ENCODE assay signal across 11 cellular contexts in the genomic region with DNA sequence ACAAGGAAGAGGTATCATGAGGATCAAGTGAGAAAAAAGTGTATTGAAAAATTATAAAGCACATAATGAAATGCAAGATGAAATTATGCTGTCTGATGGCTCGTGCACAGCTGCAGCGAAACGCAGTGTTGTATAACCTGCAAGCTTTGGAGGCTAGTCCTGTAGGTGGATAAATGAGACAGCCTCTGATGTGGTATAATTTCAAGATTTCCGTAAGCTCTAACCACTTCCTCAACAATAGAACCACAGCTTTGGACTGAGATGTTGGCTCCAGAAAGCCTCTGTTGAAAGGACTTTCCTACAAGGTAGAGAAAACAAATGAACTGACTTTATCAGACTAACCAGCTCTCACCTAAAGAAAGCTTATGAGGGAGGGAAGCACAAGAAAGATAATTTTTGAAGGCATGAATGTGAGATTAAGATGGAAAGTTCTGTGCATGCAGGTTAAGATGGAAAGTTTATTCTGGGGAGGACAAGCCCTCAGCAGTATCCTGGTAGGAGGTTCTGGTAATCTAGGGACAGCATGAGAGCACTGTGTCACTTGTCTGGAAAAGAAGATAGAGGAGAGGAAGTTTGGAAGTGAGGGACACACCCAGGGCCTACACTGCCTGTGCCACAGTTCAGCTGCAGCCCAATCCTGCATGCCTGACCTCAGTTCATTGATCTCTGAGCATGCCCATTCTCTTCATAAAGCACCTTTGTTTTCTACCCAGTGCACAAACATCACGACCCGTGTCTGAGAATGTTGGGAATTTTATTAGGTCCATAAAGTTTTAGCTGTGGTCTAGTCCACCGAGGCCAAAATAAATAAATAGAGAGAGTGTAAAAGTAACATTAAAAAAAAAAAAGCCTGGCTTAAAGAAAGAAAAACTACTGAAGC.
A peak's percentile ranks its signal among the peaks of the same experiment; 100 is the strongest.
DNase-seq lines count a peak whose midpoint lies in the region; ATAC-seq and TF ChIP-seq lines count a peak whose summit lies in the region.
"Had no signal": no experiment of that assay in that cellular context is flagged by ENCODE, and none has a peak within 500 bp of the region (broad histone marks: within the 10 kb centered on the region; RNA-seq: fewer than 3 reads in every experiment).

No MANE protein-coding gene starts in this region.

- no peaks in the 10 kb centered on the region for H3K9me3 ChIP-seq in H9 (ENCODE audit: control insufficient read depth, low read depth, low read length)
- H3K9me3 ChIP-seq: vagina had no signal

- H3K4me2 ChIP-seq in H9 (ENCODE audit: insufficient read depth, insufficient read length, low read length) = no peak overlapping the region

- peak; percentile 78 for ATAC-seq in HG03442 (IDR thresholded peaks at IDR 0.05; ENCODE audit: unreplicated experiment)

- no peak overlapping the region for H4K5ac ChIP-seq in H9 (ENCODE audit: insufficient read length, low read depth, low read length)

- H3K4me1 Mint-ChIP-seq in osteocyte (ENCODE audit: unreplicated experiment) (peaks cover 25% of the 10 kb centered on the region), H9 (no peaks in the 10 kb centered on the region; a peak in 1 of 4 replicates)
- H3K4me1 Mint-ChIP-seq: activated B cell treated with CpG ODN at 0.5 μM for 24 hours had no signal

- H2BK5ac ChIP-seq in H9 (ENCODE audit: insufficient read length, low read length) = no peak overlapping the region

- H3K27me3 Mint-ChIP-seq in osteocyte (ENCODE audit: unreplicated experiment) (peaks cover 5% of the 10 kb centered on the region), H9 (ENCODE audit: low read depth) (no peaks in the 10 kb centered on the region)

- peaks cover 16% of the 10 kb centered on the region for H3K9me3 Mint-ChIP-seq in osteocyte (ENCODE audit: unreplicated experiment)
- peaks cover 5% of the 10 kb centered on the region in 2 experiments; a peak in 3 of 5 replicates for H3K9me3 Mint-ChIP-seq in H9

- no peaks in the 10 kb centered on the region for H3K4me1 ChIP-seq in H9 (ENCODE audit: insufficient read depth, low read length)
- H3K4me1 ChIP-seq: vagina had no signal

- no peaks in the 10 kb centered on the region for H3K27me3 ChIP-seq in H9 (ENCODE audit: insufficient read depth, low read length)
- H3K27me3 ChIP-seq: vagina had no signal

- WGBS in H9 (ENCODE audit: extremely low coverage, insufficient read length, low lambda C conversion rate) = no CpG with 5 or more reads among the region's 7 CpGs

- H2BK120ac ChIP-seq in H9 (ENCODE audit: low read depth, low read length, poor library complexity, severe bottlenecking) = no peak overlapping the region

- no peak overlapping the region for H3K56ac ChIP-seq in H9 (ENCODE audit: insufficient read length, low read depth, low read length)

- H3K4me3 Mint-ChIP-seq in osteocyte (ENCODE audit: unreplicated experiment) (no peak overlapping the region), H9 (no peak overlapping the region)
- H3K4me3 Mint-ChIP-seq: activated B cell treated with CpG ODN at 0.5 μM for 24 hours had no signal

- no peak overlapping the region for H3K23ac ChIP-seq in H9 (ENCODE audit: insufficient read length, low read depth, low read length)

- no peak overlapping the region for H3K14ac ChIP-seq in H9 (ENCODE audit: insufficient read depth, low read length)

- no peak overlapping the region for H3T11ph ChIP-seq in H9 (ENCODE audit: low read length)

- DNase-seq in SKM-1 treated with dmso at 0.1 percent for 144 hours (lab: John Stamatoyannopoulos, UW; ENCODE audit: unreplicated experiment) (peak; percentile 29), SKM-1 (lab: John Stamatoyannopoulos, UW; ENCODE audit: unreplicated experiment) (no peak), osteocyte (ENCODE audit: extremely low spot score, unreplicated experiment) (no peak), H9 (no peak), NCI-H2196 (lab: John Stamatoyannopoulos, UW; ENCODE audit: unreplicated experiment) (no peak), cortex of kidney (lab: John Stamatoyannopoulos, UW) (no peak)
- DNase-seq: activated B cell treated with CpG ODN at 0.5 μM for 24 hours, NCI-H2227 treated with DMSO at 0.1 percent for 48 hours had no signal

- no peaks in the 10 kb centered on the region for H4K20me1 ChIP-seq in H9 (ENCODE audit: control insufficient read depth, insufficient read depth, insufficient read length)

- no peak overlapping the region for H4K8ac ChIP-seq in H9 (replicated peaks; ENCODE audit: insufficient read length, low read depth, low read length)

- H3K23me2 ChIP-seq in H9 (ENCODE audit: insufficient read length, low read depth, low read length, poor library complexity, severe bottlenecking) = no peaks in the 10 kb centered on the region

- H3K18ac ChIP-seq in H9 (ENCODE audit: insufficient read length, low read depth, low read length) = no peak overlapping the region

- H2BK15ac ChIP-seq in H9 (ENCODE audit: low read depth, low read length) = no peak overlapping the region

- H3K36me3 Mint-ChIP-seq in osteocyte (ENCODE audit: unreplicated experiment) (peaks cover 3% of the 10 kb centered on the region), H9 (ENCODE audit: insufficient read depth in 1 of 3, low read depth in 3 of 3) (peaks cover 0 to 8% (median 0%) of the 10 kb centered on the region in 3 experiments; a peak in 1 of 7 replicates)

- H3K79me2 ChIP-seq in H9 (ENCODE audit: insufficient read depth, low read length) = no peaks in the 10 kb centered on the region

- no peak overlapping the region for H3K4ac ChIP-seq in H9 (ENCODE audit: low read depth, low read length)

- TF ChIP-seq CTCF in VCaP (conservative IDR thresholded peaks at IDR 0.05) (no peak), osteocyte (IDR thresholded peaks at IDR 0.05) (no peak), H9 (conservative IDR thresholded peaks at IDR 0.05) (no peak)

- no peak overlapping the region for H4K91ac ChIP-seq in H9 (ENCODE audit: insufficient read length, low read depth, low read length)

- no peak overlapping the region for H2AK5ac ChIP-seq in H9 (ENCODE audit: insufficient read length, low read length)

- H2AFZ ChIP-seq in H9 (ENCODE audit: low read length) = no peak overlapping the region

- H3K27ac Mint-ChIP-seq in osteocyte (ENCODE audit: unreplicated experiment) (peak overlapping the region; percentile 68), H9 (no peak overlapping the region)
- H3K27ac Mint-ChIP-seq: activated B cell treated with CpG ODN at 0.5 μM for 24 hours had no signal

- H2BK12ac ChIP-seq in H9 (ENCODE audit: insufficient read length, low read depth, low read length) = no peak overlapping the region

- no peak overlapping the region for H3K9ac ChIP-seq in H9 (ENCODE audit: extremely low read depth, insufficient read length, low read length)

- no peaks in the 10 kb centered on the region for H3K79me1 ChIP-seq in H9 (ENCODE audit: insufficient read depth, low read depth, low read length, poor library complexity, severe bottlenecking)

- H3K27ac ChIP-seq in VCaP (peak overlapping the region; percentile 55), H9 (ENCODE audit: insufficient read length, low read depth, low read length) (no peak overlapping the region)
- H3K27ac ChIP-seq: vagina had no signal

- H2BK20ac ChIP-seq in H9 (ENCODE audit: low read depth, low read length, poor library complexity, severe bottlenecking) = no peak overlapping the region
